ENCODE assay signal across 1 cellular context in genomic region chr10:97498076-97498840, GRCh38.
TF ChIP-seq lines count a peak whose summit lies in the region.

Gene MMS19 (minus strand): TSS chr10:97498422. CDS start chr10:97498384, 38 bp downstream.

TF ChIP-seq in HEK293, 187 proteins besides CTCF, POLR2A, EP300 and RAD21 (continued from another document and continues in another):
- no peak; the same call in 1 of the 2 replicates for TF ChIP-seq ZBTB6 (tag by site-specific recombination; IDR thresholded peaks at IDR 0.05)
- 0 out of 2 replicates have a peak, but pooled peaks have one; percentile 5 for TF ChIP-seq TSHZ1 (tag by site-specific recombination; IDR thresholded peaks at IDR 0.05; ENCODE audit: borderline replicate concordance)
- peak; percentile 53; the same call in 1 of the 2 replicates for TF ChIP-seq INSM2 (tag by site-specific recombination; IDR thresholded peaks at IDR 0.05)
- TF ChIP-seq ZNF2 (tag by site-specific recombination; IDR thresholded peaks at IDR 0.05), result peak; percentile 98
- TF ChIP-seq BCL11B (tag by site-specific recombination; IDR thresholded peaks at IDR 0.05; ENCODE audit: low read depth), result no peak
- TF ChIP-seq ZNF561 (tag by site-specific recombination; IDR thresholded peaks at IDR 0.05; ENCODE audit: borderline replicate concordance), result no peak
- TF ChIP-seq ZNF580 (tag by site-specific recombination; IDR thresholded peaks at IDR 0.05), result no peak
- no peak for TF ChIP-seq ZNF280C (tag by site-specific recombination; IDR thresholded peaks at IDR 0.05)
- no peak for TF ChIP-seq OVOL3 (tag by site-specific recombination; IDR thresholded peaks at IDR 0.05)
- peak; percentile 76 for TF ChIP-seq ZXDB (tag by site-specific recombination; IDR thresholded peaks at IDR 0.05)
- TF ChIP-seq ZSCAN4 (tag by site-specific recombination; IDR thresholded peaks at IDR 0.05), result no peak; the same call in 1 of the 2 replicates
- no peak; the same call in 1 of the 2 replicates for TF ChIP-seq ZNF366 (tag by site-specific recombination; conservative IDR thresholded peaks at IDR 0.05)
- peak; percentile 94 for TF ChIP-seq IKZF3 (tag by site-specific recombination; IDR thresholded peaks at IDR 0.05)
- no peak for TF ChIP-seq SALL2 (tag by site-specific recombination; IDR thresholded peaks at IDR 0.05; ENCODE audit: borderline replicate concordance)
- peak; percentile 16; the same call in 1 of the 2 replicates for TF ChIP-seq ZNF324 (tag by site-specific recombination; IDR thresholded peaks at IDR 0.05)
- TF ChIP-seq ATF2 (tag by site-specific recombination; IDR thresholded peaks at IDR 0.05; ENCODE audit: low read depth), result no peak
- peak; percentile 83; the same call in 1 of the 2 replicates for TF ChIP-seq ZFP37 (tag by site-specific recombination; IDR thresholded peaks at IDR 0.05)
- no peak; the same call in none of the 2 replicates for TF ChIP-seq PRDM4 (tag by site-specific recombination; IDR thresholded peaks at IDR 0.05)
- TF ChIP-seq ZNF555 (tag by site-specific recombination; conservative IDR thresholded peaks at IDR 0.05), result no peak
- peak; percentile 68 for TF ChIP-seq KLF8 (tag by site-specific recombination; IDR thresholded peaks at IDR 0.05)
- no peak for TF ChIP-seq ZBTB49 (tag by site-specific recombination; IDR thresholded peaks at IDR 0.05; ENCODE audit: low read depth)
- no peak for TF ChIP-seq ZNF426 (tag by site-specific recombination; IDR thresholded peaks at IDR 0.05)
- TF ChIP-seq ZBTB48 (tag by site-specific recombination; IDR thresholded peaks at IDR 0.05), result no peak
- no peak for TF ChIP-seq ZBTB44 (tag by site-specific recombination; IDR thresholded peaks at IDR 0.05)
- no peak for TF ChIP-seq PRDM2 (tag by site-specific recombination; IDR thresholded peaks at IDR 0.05; ENCODE audit: borderline replicate concordance)
- no peak for TF ChIP-seq FEZF1 (tag by site-specific recombination; IDR thresholded peaks at IDR 0.05)
